Comparison of ENCODE assay signal across 1 cellular context in the genomic region with DNA sequence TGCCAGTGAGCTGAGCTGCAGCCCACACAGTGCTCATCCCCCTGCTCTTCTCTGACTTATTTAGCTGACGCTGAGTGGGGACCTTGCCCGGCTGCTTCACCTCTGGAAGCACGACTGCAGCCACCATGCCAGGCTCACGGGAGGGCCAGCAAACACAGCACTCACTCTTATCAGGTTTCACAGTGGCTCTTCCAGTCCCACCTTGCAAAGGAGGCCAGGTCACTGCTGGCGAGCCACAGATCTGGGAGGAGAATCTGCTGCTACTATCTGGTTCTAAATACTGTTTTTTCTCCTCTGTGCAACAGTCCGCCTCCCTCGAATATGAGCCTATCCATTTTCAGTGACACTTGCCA.
TF ChIP-seq lines count a peak whose summit lies in the region.

No MANE protein-coding gene starts in this region.

TF ChIP-seq in HepG2, 621 proteins besides CTCF, POLR2A, EP300 and RAD21 (continued from another document):
- TF ChIP-seq TMF1 (CRISPR knock-in tag; IDR thresholded peaks at IDR 0.05; ENCODE audit: low read depth), result no peak
